8 cellular contexts compared by ENCODE assay signal in the genomic region with DNA sequence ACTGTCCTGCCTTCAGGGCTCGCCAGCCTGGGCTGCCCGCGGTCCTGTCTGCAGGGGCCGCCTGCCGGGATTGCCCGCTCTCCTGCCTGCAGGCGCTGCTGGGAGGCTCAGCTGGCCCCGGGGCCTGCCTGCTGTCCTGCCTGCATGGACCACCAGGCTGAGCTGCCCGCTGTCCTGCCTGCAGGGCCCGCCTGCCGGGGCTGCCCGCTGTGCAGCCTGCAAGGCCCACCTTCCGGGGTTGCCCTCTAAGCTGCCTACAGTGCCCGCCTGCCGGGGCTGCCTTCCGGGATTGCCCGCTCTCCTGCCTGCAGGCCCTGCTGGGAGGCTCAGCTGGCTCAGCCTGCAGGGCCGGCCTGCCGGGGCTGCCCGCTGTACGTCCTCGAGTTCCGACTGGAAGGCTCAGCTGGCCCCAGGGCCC.
DNase-seq lines count a peak whose midpoint lies in the region; ATAC-seq and TF ChIP-seq lines count a peak whose summit lies in the region.

No MANE protein-coding gene starts in this region.

- no peak for TF ChIP-seq POLR2A in thyroid gland (IDR thresholded peaks at IDR 0.05)

- DNase-seq in CD8-positive, alpha-beta memory T cell, result peak in 3 of 5 donors; percentile 12 to 61 (median 21)
- DNase-seq in activated effector memory CD4-positive, alpha-beta T cell treated with anti-CD3 and anti-CD28 coated beads, Interleukin-2, amount 50 U/mL, for 16 hours, result peak; percentile 85
- no peak for DNase-seq in memory B cell (ENCODE audit: low spot score in 2 of 2)
- peak; percentile 46 to 55 for DNase-seq in thyroid gland
- no peak for DNase-seq in DMS114 treated with DMSO at 0.1 percent for 48 hours (lab: John Stamatoyannopoulos, UW; ENCODE audit: unreplicated experiment)
- DNase-seq in HuH-7.5 (ENCODE audit: low spot score), result no peak

- H3K27ac Mint-ChIP-seq in CD8-positive, alpha-beta memory T cell, result no peak overlapping the region
- peak overlapping the region; percentile 90 for H3K27ac Mint-ChIP-seq in memory B cell

- CTCF ChIA-PET in CD8-positive, alpha-beta memory T cell (lab: Charles Lee), result interaction anchor here (1.5 kb wide), 1 partner anchor 190 kb away, joined by 8 read pairs; the partner anchor contains the start of gene C10orf143

- no peak overlapping the region for H3K27ac ChIP-seq in CD8-positive, alpha-beta memory T cell (ENCODE audit: low read depth, low read length)
- H3K27ac ChIP-seq in thyroid gland, result peak overlapping the region in 1 of 3 donors; percentile 76

- peaks cover 43 to 77% (median 54%) of the 10 kb centered on the region in 5 donors for H3K9me3 Mint-ChIP-seq in CD8-positive, alpha-beta memory T cell
- H3K9me3 Mint-ChIP-seq in memory B cell, result peaks cover 9% of the 10 kb centered on the region

- H3K36me3 Mint-ChIP-seq in CD8-positive, alpha-beta memory T cell, result peaks cover 4 to 30% (median 5%) of the 10 kb centered on the region in 3 donors
- no peaks in the 10 kb centered on the region for H3K36me3 Mint-ChIP-seq in memory B cell

- H3K4me1 ChIP-seq in CD8-positive, alpha-beta memory T cell (ENCODE audit: insufficient read depth, low read length), result peaks cover 4% of the 10 kb centered on the region
- no peaks in the 10 kb centered on the region for H3K4me1 ChIP-seq in thyroid gland

- H3K4me3 ChIP-seq in CD8-positive, alpha-beta memory T cell (ENCODE audit: low read length), result no peak overlapping the region
- peak overlapping the region in 1 of 3 donors; percentile 22 for H3K4me3 ChIP-seq in thyroid gland (replicated peaks in 1 of 3)

- peak overlapping the region in 5 of 7 donors; percentile 49 to 83 (median 79) for H3K4me3 Mint-ChIP-seq in CD8-positive, alpha-beta memory T cell
- H3K4me3 Mint-ChIP-seq in memory B cell, result peak overlapping the region; percentile 89

- ATAC-seq in HG03571 (IDR thresholded peaks at IDR 0.05; ENCODE audit: unreplicated experiment), result peak; percentile 14
- peak; percentile 56 for ATAC-seq in memory B cell (ENCODE audit: low read depth)
- ATAC-seq in GM19328 (IDR thresholded peaks at IDR 0.05; ENCODE audit: unreplicated experiment), result no peak

- peaks cover 0 to 7% of the 10 kb centered on the region in 2 donors for H3K27me3 Mint-ChIP-seq in CD8-positive, alpha-beta memory T cell
- no peaks in the 10 kb centered on the region for H3K27me3 Mint-ChIP-seq in memory B cell

- intact Hi-C loops in thyroid gland (cut with DNase I), result no loop called here

- no peaks in the 10 kb centered on the region for H3K27me3 ChIP-seq in CD8-positive, alpha-beta memory T cell (ENCODE audit: insufficient read depth, low read length, poor library complexity, severe bottlenecking)
- no peaks in the 10 kb centered on the region for H3K27me3 ChIP-seq in thyroid gland

- peaks cover 30% of the 10 kb centered on the region for H3K9me3 ChIP-seq in CD8-positive, alpha-beta memory T cell (ENCODE audit: low read length)
- no peaks in the 10 kb centered on the region for H3K9me3 ChIP-seq in thyroid gland

- H3K4me1 Mint-ChIP-seq in CD8-positive, alpha-beta memory T cell, result peaks cover 5 to 8% (median 7%) of the 10 kb centered on the region in 3 donors
- H3K4me1 Mint-ChIP-seq in memory B cell, result peaks cover 7% of the 10 kb centered on the region

- no peaks in the 10 kb centered on the region for H3K36me3 ChIP-seq in CD8-positive, alpha-beta memory T cell (ENCODE audit: insufficient read depth, low read length)
- H3K36me3 ChIP-seq in thyroid gland, result no peaks in the 10 kb centered on the region

- WGBS in thyroid gland, 2 donors, result 69% methylated on average over 7 of the region's 23 CpGs; no CpG with 5 or more reads in 1 of the 2 donors

- no peak for TF ChIP-seq CTCF in thyroid gland (IDR thresholded peaks at IDR 0.05)

- POLR2A ChIA-PET in CD8-positive, alpha-beta memory T cell (lab: Charles Lee), result no interaction called here

Comparison
In these comparisons a context has a peak if more than half of its experiments do, and no peak if none do; other contexts are left out.
1. DNase-seq: peak in CD8-positive, alpha-beta memory T cell (3 of 5), activated effector memory CD4-positive, alpha-beta T cell treated with anti-CD3 and anti-CD28 coated beads, Interleukin-2, amount 50 U/mL, for 16 hours (single experiment) and thyroid gland (2 of 2); none in memory B cell (0 of 2), DMS114 treated with DMSO at 0.1 percent for 48 hours (single experiment) and HuH-7.5 (single experiment).